In genomic region chr1:219317762-219318353, GRCh38 we compare ENCODE assay signal across 10 cellular contexts.
DNase-seq lines count a peak whose midpoint lies in the region; ATAC-seq, FAIRE-seq and TF ChIP-seq lines count a peak whose summit lies in the region.
"Had no signal": no experiment of that assay in that cellular context is flagged by ENCODE, and none has a peak within 500 bp of the region (broad histone marks: within the 10 kb centered on the region; RNA-seq: fewer than 3 reads in every experiment).

No MANE protein-coding gene starts in this region.

- H4K20me1 ChIP-seq in K562 (replicated peaks; ENCODE audit: control insufficient read depth, insufficient read depth, low read length) (no peaks in the 10 kb centered on the region), osteoblast (ENCODE audit: insufficient read depth, low read length) (no peaks in the 10 kb centered on the region)

- ATAC-seq in GM18517 (IDR thresholded peaks at IDR 0.05; ENCODE audit: unreplicated experiment) (peak; percentile 91), HG03432 (IDR thresholded peaks at IDR 0.05; ENCODE audit: unreplicated experiment) (peak; percentile 93), K562 (peak; percentile 92)
- no peak for ATAC-seq in activated CD8-positive, alpha-beta T cell treated with anti-CD3 and anti-CD28 coated beads, Interleukin-2, amount 10 ng/mL, durations not matched to agents 7 days and 5 days
- ATAC-seq: natural killer cell had no signal

- peaks cover 10% of the 10 kb centered on the region for H3K27me3 Mint-ChIP-seq in activated CD4-positive, alpha-beta memory T cell treated with anti-CD3 and anti-CD28 coated beads, Interleukin-2, amount 10 ng/mL, durations not matched to agents 7 days and 5 days
- no peaks in the 10 kb centered on the region for H3K27me3 Mint-ChIP-seq in activated CD8-positive, alpha-beta T cell treated with anti-CD3 and anti-CD28 coated beads, Interleukin-2, amount 10 ng/mL, durations not matched to agents 7 days and 5 days (ENCODE audit: low read depth)

- no peak overlapping the region for H3K27ac ChIP-seq in K562 (ENCODE audit: extremely low read depth, low read depth, low read length)
- H3K27ac ChIP-seq in osteoblast (ENCODE audit: low read depth, low read length): no peak overlapping the region

- TF ChIP-seq EP300 in K562 (IDR thresholded peaks at IDR 0.05; ENCODE audit: low read length): no peak

- intact Hi-C loops in K562 (cut with micrococcal nuclease): no loop called here

- POLR2A ChIA-PET in K562 (lab: Yijun Ruan, JAX): interaction anchor here (1.0 kb wide), 1 partner anchor 847 kb away, joined by 3 read pairs; no protein-coding TSS in a partner anchor
- POLR2A ChIA-PET in activated CD4-positive, alpha-beta memory T cell treated with anti-CD3 and anti-CD28 coated beads, Interleukin-2, amount 10 ng/mL, durations not matched to agents 7 days and 5 days (lab: Charles Lee): no interaction called here
- POLR2A ChIA-PET in activated CD8-positive, alpha-beta T cell treated with anti-CD3 and anti-CD28 coated beads, Interleukin-2, amount 10 ng/mL, durations not matched to agents 7 days and 5 days (lab: Charles Lee): no interaction called here

- in situ Hi-C loops in K562 (cut with MboI): no loop called here

- DNase-seq in K562 (ENCODE audit: extremely low read depth in 1 of 4, low spot score in 3 of 4): peak in 2 of 4 experiments; percentile 18 to 40
- DNase-seq in osteoblast (ENCODE audit: insufficient read length, low spot score, missing footprints): no peak
- DNase-seq in medulla oblongata (ENCODE audit: extremely low spot score): no peak
- DNase-seq in T-helper 1 cell: no peak
- no peak for DNase-seq in activated CD4-positive, alpha-beta memory T cell treated with anti-CD3 and anti-CD28 coated beads, Interleukin-2, amount 10 ng/mL, durations not matched to agents 7 days and 5 days
- DNase-seq in activated CD8-positive, alpha-beta T cell treated with anti-CD3 and anti-CD28 coated beads, Interleukin-2, amount 10 ng/mL, durations not matched to agents 7 days and 5 days: no peak
- DNase-seq: activated naive CD4-positive, alpha-beta T cell; natural killer cell had no signal

- H3K36me3 Mint-ChIP-seq in activated CD4-positive, alpha-beta memory T cell treated with anti-CD3 and anti-CD28 coated beads, Interleukin-2, amount 10 ng/mL, durations not matched to agents 7 days and 5 days (ENCODE audit: low read depth): no peaks in the 10 kb centered on the region
- H3K36me3 Mint-ChIP-seq in activated CD8-positive, alpha-beta T cell treated with anti-CD3 and anti-CD28 coated beads, Interleukin-2, amount 10 ng/mL, durations not matched to agents 7 days and 5 days (ENCODE audit: low read depth): no peaks in the 10 kb centered on the region
- H3K36me3 Mint-ChIP-seq: natural killer cell had no signal

- no peaks in the 10 kb centered on the region for H3K79me2 ChIP-seq in K562 (ENCODE audit: control insufficient read depth, insufficient read depth, low read length)
- H3K79me2 ChIP-seq in osteoblast (ENCODE audit: insufficient read depth, low read length): no peaks in the 10 kb centered on the region

- TF ChIP-seq RAD21 in K562 (CRISPR knock-in tag; conservative IDR thresholded peaks at IDR 0.05 in 1 of 2, IDR thresholded peaks at IDR 0.05 in 1 of 2): peak; percentile 51 to 78

- no peaks in the 10 kb centered on the region for H3K9me1 ChIP-seq in K562 (ENCODE audit: control insufficient read depth, insufficient read depth, low read length)

- no peaks in the 10 kb centered on the region for H3K9me3 ChIP-seq in K562 (replicated peaks; ENCODE audit: control insufficient read depth, insufficient read depth, low read depth, low read length)
- H3K9me3 ChIP-seq in osteoblast (ENCODE audit: low read depth, low read length): peaks cover 2% of the 10 kb centered on the region

- no peak for FAIRE-seq in K562 (lab: Jason Lieb, UNC)

- no peak for TF ChIP-seq POLR2A in K562 (conservative IDR thresholded peaks at IDR 0.05)

- no peak overlapping the region for H3K4me2 ChIP-seq in K562 (ENCODE audit: insufficient read depth, low read length)
- no peak overlapping the region for H3K4me2 ChIP-seq in osteoblast (ENCODE audit: insufficient read depth, low read length)

- H3K9ac ChIP-seq in K562 (ENCODE audit: insufficient read depth in 1 of 2, low read depth in 2 of 2, low read length in 2 of 2): no peak overlapping the region

- H3K9me3 Mint-ChIP-seq in activated CD4-positive, alpha-beta memory T cell treated with anti-CD3 and anti-CD28 coated beads, Interleukin-2, amount 10 ng/mL, durations not matched to agents 7 days and 5 days: peaks cover 11% of the 10 kb centered on the region
- peaks cover 10% of the 10 kb centered on the region for H3K9me3 Mint-ChIP-seq in activated CD8-positive, alpha-beta T cell treated with anti-CD3 and anti-CD28 coated beads, Interleukin-2, amount 10 ng/mL, durations not matched to agents 7 days and 5 days (ENCODE audit: insufficient read depth)

- no peaks in the 10 kb centered on the region for H3K36me3 ChIP-seq in K562 (ENCODE audit: control insufficient read depth, insufficient read depth, low read length)
- no peaks in the 10 kb centered on the region for H3K36me3 ChIP-seq in osteoblast (ENCODE audit: insufficient read depth, low read length)

- no peaks in the 10 kb centered on the region for H3K4me1 Mint-ChIP-seq in activated CD4-positive, alpha-beta memory T cell treated with anti-CD3 and anti-CD28 coated beads, Interleukin-2, amount 10 ng/mL, durations not matched to agents 7 days and 5 days
- no peaks in the 10 kb centered on the region for H3K4me1 Mint-ChIP-seq in activated CD8-positive, alpha-beta T cell treated with anti-CD3 and anti-CD28 coated beads, Interleukin-2, amount 10 ng/mL, durations not matched to agents 7 days and 5 days (ENCODE audit: low read depth)
- H3K4me1 Mint-ChIP-seq: natural killer cell had no signal

- no peaks in the 10 kb centered on the region for H3K4me1 ChIP-seq in K562 (replicated peaks in 1 of 2; ENCODE audit: control insufficient read depth in 2 of 2, insufficient read depth in 2 of 2, low read length in 2 of 2)
- peaks cover 4% of the 10 kb centered on the region for H3K4me1 ChIP-seq in osteoblast (ENCODE audit: insufficient read depth, low read length)

- no peak overlapping the region for H3K4me3 Mint-ChIP-seq in activated CD4-positive, alpha-beta memory T cell treated with anti-CD3 and anti-CD28 coated beads, Interleukin-2, amount 10 ng/mL, durations not matched to agents 7 days and 5 days
- H3K4me3 Mint-ChIP-seq in activated CD8-positive, alpha-beta T cell treated with anti-CD3 and anti-CD28 coated beads, Interleukin-2, amount 10 ng/mL, durations not matched to agents 7 days and 5 days: no peak overlapping the region
- H3K4me3 Mint-ChIP-seq: natural killer cell had no signal

- no TSS peak for BruUV-seq in K562 (replicated peaks; lab: Mats Ljungman, UMichigan)

- TF ChIP-seq CTCF in K562 (IDR thresholded peaks at IDR 0.05 in 2 of 3, conservative IDR thresholded peaks at IDR 0.05 in 1 of 3; ENCODE audit: insufficient read depth in 2 of 3, low read depth in 1 of 3, low read length in 3 of 3): peak; percentile 49 to 50 (median 50); a peak in 5 of 6 replicates
- peak; percentile 31 for TF ChIP-seq CTCF in osteoblast (IDR thresholded peaks at IDR 0.05; ENCODE audit: extremely low read depth, low read depth, low read length)

- no peak overlapping the region for H2AFZ ChIP-seq in K562 (ENCODE audit: low read depth, low read length)
- H2AFZ ChIP-seq in osteoblast (ENCODE audit: low read length): no peak overlapping the region

- WGBS in K562 (ENCODE audit: insufficient coverage, low coverage, missing lambda C conversion rate): 0% methylated on average over 3 of the region's 3 CpGs

- H3K27me3 ChIP-seq in K562 (ENCODE audit: control insufficient read depth in 2 of 2, insufficient read depth in 2 of 2, low read length in 2 of 2): no peaks in the 10 kb centered on the region
- peaks cover 23% of the 10 kb centered on the region for H3K27me3 ChIP-seq in osteoblast (ENCODE audit: insufficient read depth, low read length)

- no peak overlapping the region for H3K27ac Mint-ChIP-seq in activated CD4-positive, alpha-beta memory T cell treated with anti-CD3 and anti-CD28 coated beads, Interleukin-2, amount 10 ng/mL, durations not matched to agents 7 days and 5 days
- no peak overlapping the region for H3K27ac Mint-ChIP-seq in activated CD8-positive, alpha-beta T cell treated with anti-CD3 and anti-CD28 coated beads, Interleukin-2, amount 10 ng/mL, durations not matched to agents 7 days and 5 days
- H3K27ac Mint-ChIP-seq: natural killer cell had no signal

- no peak overlapping the region for H3K4me3 ChIP-seq in K562
- H3K4me3 ChIP-seq in osteoblast (ENCODE audit: insufficient read depth, low read length): no peak overlapping the region

- CTCF ChIA-PET in K562 (lab: Yijun Ruan, JAX; ENCODE audit: low intra/inter-chr PET ratio): interaction anchor here (0.8 kb wide), 1 partner anchor 113 kb away, joined by 3 read pairs; no protein-coding TSS in a partner anchor
- CTCF ChIA-PET in activated CD4-positive, alpha-beta memory T cell treated with anti-CD3 and anti-CD28 coated beads, Interleukin-2, amount 10 ng/mL, durations not matched to agents 7 days and 5 days (lab: Charles Lee): no interaction called here
- CTCF ChIA-PET in activated CD8-positive, alpha-beta T cell treated with anti-CD3 and anti-CD28 coated beads, Interleukin-2, amount 10 ng/mL, durations not matched to agents 7 days and 5 days (lab: Charles Lee): no interaction called here

TF ChIP-seq in K562, 482 proteins besides CTCF, POLR2A, EP300 and RAD21 (continues in another document):
- no peak for TF ChIP-seq PREB (CRISPR knock-in tag; IDR thresholded peaks at IDR 0.05)
